ENCODE assay signal across 1 cellular context in the genomic region with DNA sequence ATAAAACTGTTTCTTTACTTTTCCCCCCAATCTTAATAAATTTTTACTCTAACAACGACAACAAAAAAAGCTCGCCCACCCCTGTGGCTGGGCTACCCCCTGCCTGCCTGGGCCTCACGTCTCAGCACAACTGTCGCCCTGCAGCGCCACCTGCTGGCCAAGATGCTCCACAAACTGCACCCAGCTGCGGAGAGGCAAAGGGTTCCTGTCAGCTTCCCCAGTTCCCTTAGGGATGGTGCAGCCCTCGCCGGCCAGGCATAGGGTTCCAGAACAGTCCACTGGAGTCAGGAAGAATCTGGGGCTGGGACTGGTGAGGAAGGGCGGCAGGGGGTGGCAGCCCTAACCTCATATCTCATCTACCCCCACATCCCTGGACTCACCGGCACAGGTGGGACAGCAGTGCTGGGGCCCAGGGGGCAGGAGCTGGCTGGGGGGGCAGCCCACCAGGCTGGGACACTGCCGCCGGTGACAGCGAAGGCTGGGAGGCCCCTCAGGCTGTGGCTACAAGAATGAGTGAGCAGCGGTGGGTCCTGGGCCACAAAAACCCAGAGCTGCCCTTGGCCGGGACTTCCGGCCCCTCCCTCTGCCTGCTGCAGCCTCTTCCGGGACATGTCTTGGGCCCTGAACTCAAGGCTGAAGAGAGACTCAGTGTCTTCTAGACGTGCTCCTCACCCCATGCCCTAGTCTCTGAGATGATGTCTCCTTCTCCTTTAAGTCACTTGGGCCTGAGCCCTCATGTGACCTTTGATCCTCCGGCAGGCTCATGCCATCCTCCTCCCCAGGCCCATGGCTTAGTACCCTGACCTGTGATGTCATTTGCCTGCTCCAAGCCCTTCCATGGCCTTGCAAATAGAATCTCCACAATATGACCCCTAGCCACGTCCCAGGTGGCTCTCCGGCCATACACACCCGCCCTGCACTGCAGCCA.
TF ChIP-seq lines count a peak whose summit lies in the region.

No MANE protein-coding gene starts in this region.

TF ChIP-seq in HepG2, 621 proteins besides CTCF, POLR2A, EP300 and RAD21 (continued from another document):
- TF ChIP-seq NAIF1 (CRISPR knock-in tag; IDR thresholded peaks at IDR 0.05; ENCODE audit: borderline replicate concordance) (0 out of 2 replicates have a peak, but pooled peaks have one; percentile 13), ZNF724P (CRISPR knock-in tag; IDR thresholded peaks at IDR 0.05; ENCODE audit: borderline replicate concordance) (no peak), SALL1 (CRISPR knock-in tag; IDR thresholded peaks at IDR 0.05) (peak; percentile 61; the same call in 1 of the 2 replicates), ATRX (CRISPR knock-in tag; IDR thresholded peaks at IDR 0.05; ENCODE audit: borderline replicate concordance) (no peak)
- TF ChIP-seq, protein P1, sequence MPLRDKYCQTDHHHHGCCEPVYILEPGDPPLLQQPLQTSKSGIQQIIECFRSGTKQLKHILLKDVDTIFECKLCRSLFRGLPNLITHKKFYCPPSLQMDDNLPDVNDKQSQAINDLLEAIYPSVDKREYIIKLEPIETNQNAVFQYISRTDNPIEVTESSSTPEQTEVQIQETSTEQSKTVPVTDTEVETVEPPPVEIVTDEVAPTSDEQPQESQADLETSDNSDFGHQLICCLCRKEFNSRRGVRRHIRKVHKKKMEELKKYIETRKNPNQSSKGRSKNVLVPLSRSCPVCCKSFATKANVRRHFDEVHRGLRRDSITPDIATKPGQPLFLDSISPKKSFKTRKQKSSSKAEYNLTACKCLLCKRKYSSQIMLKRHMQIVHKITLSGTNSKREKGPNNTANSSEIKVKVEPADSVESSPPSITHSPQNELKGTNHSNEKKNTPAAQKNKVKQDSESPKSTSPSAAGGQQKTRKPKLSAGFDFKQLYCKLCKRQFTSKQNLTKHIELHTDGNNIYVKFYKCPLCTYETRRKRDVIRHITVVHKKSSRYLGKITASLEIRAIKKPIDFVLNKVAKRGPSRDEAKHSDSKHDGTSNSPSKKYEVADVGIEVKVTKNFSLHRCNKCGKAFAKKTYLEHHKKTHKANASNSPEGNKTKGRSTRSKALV (CRISPR knock-in tag; IDR thresholded peaks at IDR 0.05) = no peak
- TF ChIP-seq, protein P2, sequence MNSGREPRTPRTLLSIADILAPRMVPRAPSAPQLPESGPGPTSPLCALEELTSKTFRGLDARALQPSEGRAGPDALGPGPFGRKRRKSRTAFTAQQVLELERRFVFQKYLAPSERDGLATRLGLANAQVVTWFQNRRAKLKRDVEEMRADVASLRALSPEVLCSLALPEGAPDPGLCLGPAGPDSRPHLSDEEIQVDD (CRISPR knock-in tag; IDR thresholded peaks at IDR 0.05; ENCODE audit: borderline replicate concordance) = peak; percentile 78
